ENCODE assay signal across 1 cellular context in genomic region chr3:187973977-187974856, GRCh38.
TF ChIP-seq lines count a peak whose summit lies in the region.

No MANE protein-coding gene starts in this region.

TF ChIP-seq in GM12878, 131 proteins besides CTCF, POLR2A, EP300 and RAD21 (continued from another document):
- peak; percentile 10 for TF ChIP-seq MEF2B (IDR thresholded peaks at IDR 0.05; ENCODE audit: partially characterized antibody, poor library complexity, severe bottlenecking)
